19 cellular contexts compared by ENCODE assay signal in the genomic region with DNA sequence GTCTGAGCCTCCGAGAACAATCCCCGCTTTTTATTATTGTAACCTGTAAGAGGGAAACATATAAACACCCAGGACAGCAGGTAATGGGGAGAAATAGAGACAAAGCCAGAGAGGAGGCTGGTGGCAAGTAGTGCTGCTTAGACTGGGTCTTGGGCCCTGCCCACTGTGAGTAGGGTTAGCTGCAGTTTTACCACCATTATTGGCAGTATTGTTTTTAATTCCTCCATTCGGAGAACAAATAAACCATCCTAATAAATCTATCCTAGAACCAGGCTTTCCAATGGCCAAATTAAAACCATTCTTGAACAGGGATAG.
DNase-seq lines count a peak whose midpoint lies in the region; ATAC-seq and TF ChIP-seq lines count a peak whose summit lies in the region.
"Had no signal": no experiment of that assay in that cellular context is flagged by ENCODE, and none has a peak within 500 bp of the region (broad histone marks: within the 10 kb centered on the region; RNA-seq: fewer than 3 reads in every experiment).

No MANE protein-coding gene starts in this region.

- H3K4me3 ChIP-seq in stomach smooth muscle (ENCODE audit: low read length in 2 of 2): peak overlapping the region in 1 of 2 donors; percentile 99
- H3K4me3 ChIP-seq: mucosa of descending colon, Peyer's patch had no signal

- peaks cover 0 to 4% of the 10 kb centered on the region in 2 donors for H3K27me3 ChIP-seq in stomach smooth muscle (ENCODE audit: control insufficient read depth in 1 of 2, insufficient read depth in 2 of 2, low read length in 2 of 2)

- peak; percentile 56 for DNase-seq in left kidney (ENCODE audit: low read depth, low spot score)
- DNase-seq in NCI-H2227 treated with DMSO at 0.1 percent for 48 hours (lab: John Stamatoyannopoulos, UW): no peak
- no peak for DNase-seq in NCI-H2196 treated with DMSO at 0.1 percent for 48 hours (lab: John Stamatoyannopoulos, UW; ENCODE audit: unreplicated experiment)
- no peak for DNase-seq in NCI-H146 treated with DMSO at 0.1 percent for 48 hours (lab: John Stamatoyannopoulos, UW; ENCODE audit: unreplicated experiment)
- DNase-seq: activated CD4-positive, alpha-beta memory T cell treated with anti-CD3 and anti-CD28 coated beads for 36 hours; activated naive CD8-positive, alpha-beta T cell treated with anti-CD3 and anti-CD28 coated beads, Interleukin-2, amount 50 U/mL, for 24 hours; activated T-cell treated with anti-CD3 and anti-CD28 coated beads, Interleukin-2, amount 50 U/mL, for 72 hours; DMS 273 treated with DMSO at 0.1 percent for 48 hours; immature natural killer cell; mucosa of descending colon; MV-4-11; Peyer's patch; trophoblast cell had no signal

- H3K36me3 ChIP-seq in stomach smooth muscle (ENCODE audit: control insufficient read depth in 2 of 2, insufficient read depth in 2 of 2, low read length in 2 of 2): peaks cover 6 to 11% of the 10 kb centered on the region in 2 donors
- H3K36me3 ChIP-seq: Peyer's patch had no signal

- peaks cover 17% of the 10 kb centered on the region for H3K4me1 ChIP-seq in stomach smooth muscle (ENCODE audit: control insufficient read depth, insufficient read depth, low read length)

- peak; percentile 14; the same call in 1 of the 3 replicates for ATAC-seq in SK-N-SH treated with all-trans-retinoic acid at 6 μM for 48 hours
- ATAC-seq in HG03097 (IDR thresholded peaks at IDR 0.05; ENCODE audit: low FRiP score, unreplicated experiment): no peak
- ATAC-seq: activated naive CD8-positive, alpha-beta T cell treated with anti-CD3 and anti-CD28 coated beads, Interleukin-2, amount 50 U/mL, for 24 hours; activated T-cell treated with anti-CD3 and anti-CD28 coated beads, Interleukin-2, amount 50 U/mL, for 72 hours; HCT116; mucosa of descending colon; stimulated activated memory B cell treated with anti-CD40 and anti-IgM and Interleukin-4, amounts not matched to agents 10 μg/mL and 1 μg/mL and 100 μg/mL, for 72 hours had no signal

- H3K9me3 ChIP-seq in stomach smooth muscle (ENCODE audit: control insufficient read depth in 2 of 2, low read length in 2 of 2): no peaks in the 10 kb centered on the region
- H3K9me3 ChIP-seq: mucosa of descending colon, Peyer's patch had no signal

- H3K27ac ChIP-seq in cingulate gyrus (ENCODE audit: low read depth, low read length): peak overlapping the region; percentile 41
- H3K27ac ChIP-seq in stomach smooth muscle (ENCODE audit: low read length): peak overlapping the region; percentile 64
- H3K27ac ChIP-seq: Peyer's patch had no signal

- no peak overlapping the region for H3K9ac ChIP-seq in stomach smooth muscle (ENCODE audit: low read length in 2 of 2)

TF ChIP-seq in SK-N-SH treated with all-trans-retinoic acid at 6 μM for 48 hours, 23 proteins besides CTCF, POLR2A, EP300 and RAD21:
- no peak for TF ChIP-seq ZNF565 (CRISPR knock-in tag; conservative IDR thresholded peaks at IDR 0.05; ENCODE audit: low read depth)
- TF ChIP-seq, protein P1, sequence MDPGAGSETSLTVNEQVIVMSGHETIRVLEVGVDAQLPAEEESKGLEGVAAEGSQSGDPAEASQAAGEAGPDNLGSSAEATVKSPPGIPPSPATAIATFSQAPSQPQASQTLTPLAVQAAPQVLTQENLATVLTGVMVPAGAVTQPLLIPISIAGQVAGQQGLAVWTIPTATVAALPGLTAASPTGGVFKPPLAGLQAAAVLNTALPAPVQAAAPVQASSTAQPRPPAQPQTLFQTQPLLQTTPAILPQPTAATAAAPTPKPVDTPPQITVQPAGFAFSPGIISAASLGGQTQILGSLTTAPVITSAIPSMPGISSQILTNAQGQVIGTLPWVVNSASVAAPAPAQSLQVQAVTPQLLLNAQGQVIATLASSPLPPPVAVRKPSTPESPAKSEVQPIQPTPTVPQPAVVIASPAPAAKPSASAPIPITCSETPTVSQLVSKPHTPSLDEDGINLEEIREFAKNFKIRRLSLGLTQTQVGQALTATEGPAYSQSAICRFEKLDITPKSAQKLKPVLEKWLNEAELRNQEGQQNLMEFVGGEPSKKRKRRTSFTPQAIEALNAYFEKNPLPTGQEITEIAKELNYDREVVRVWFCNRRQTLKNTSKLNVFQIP (CRISPR knock-in tag; IDR thresholded peaks at IDR 0.05; ENCODE audit: borderline replicate concordance, low read depth): no peak
- no peak for TF ChIP-seq OSR1 (CRISPR knock-in tag; IDR thresholded peaks at IDR 0.05)
- no peak for TF ChIP-seq ARNTL (CRISPR knock-in tag; IDR thresholded peaks at IDR 0.05; ENCODE audit: borderline replicate concordance, low read depth)
- TF ChIP-seq, protein P2, sequence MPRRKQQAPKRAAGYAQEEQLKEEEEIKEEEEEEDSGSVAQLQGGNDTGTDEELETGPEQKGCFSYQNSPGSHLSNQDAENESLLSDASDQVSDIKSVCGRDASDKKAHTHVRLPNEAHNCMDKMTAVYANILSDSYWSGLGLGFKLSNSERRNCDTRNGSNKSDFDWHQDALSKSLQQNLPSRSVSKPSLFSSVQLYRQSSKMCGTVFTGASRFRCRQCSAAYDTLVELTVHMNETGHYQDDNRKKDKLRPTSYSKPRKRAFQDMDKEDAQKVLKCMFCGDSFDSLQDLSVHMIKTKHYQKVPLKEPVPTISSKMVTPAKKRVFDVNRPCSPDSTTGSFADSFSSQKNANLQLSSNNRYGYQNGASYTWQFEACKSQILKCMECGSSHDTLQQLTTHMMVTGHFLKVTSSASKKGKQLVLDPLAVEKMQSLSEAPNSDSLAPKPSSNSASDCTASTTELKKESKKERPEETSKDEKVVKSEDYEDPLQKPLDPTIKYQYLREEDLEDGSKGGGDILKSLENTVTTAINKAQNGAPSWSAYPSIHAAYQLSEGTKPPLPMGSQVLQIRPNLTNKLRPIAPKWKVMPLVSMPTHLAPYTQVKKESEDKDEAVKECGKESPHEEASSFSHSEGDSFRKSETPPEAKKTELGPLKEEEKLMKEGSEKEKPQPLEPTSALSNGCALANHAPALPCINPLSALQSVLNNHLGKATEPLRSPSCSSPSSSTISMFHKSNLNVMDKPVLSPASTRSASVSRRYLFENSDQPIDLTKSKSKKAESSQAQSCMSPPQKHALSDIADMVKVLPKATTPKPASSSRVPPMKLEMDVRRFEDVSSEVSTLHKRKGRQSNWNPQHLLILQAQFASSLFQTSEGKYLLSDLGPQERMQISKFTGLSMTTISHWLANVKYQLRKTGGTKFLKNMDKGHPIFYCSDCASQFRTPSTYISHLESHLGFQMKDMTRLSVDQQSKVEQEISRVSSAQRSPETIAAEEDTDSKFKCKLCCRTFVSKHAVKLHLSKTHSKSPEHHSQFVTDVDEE (CRISPR knock-in tag; IDR thresholded peaks at IDR 0.05): no peak
- TF ChIP-seq CSDC2 (CRISPR knock-in tag; IDR thresholded peaks at IDR 0.05): no peak
- no peak for TF ChIP-seq TCF4 (CRISPR knock-in tag; IDR thresholded peaks at IDR 0.05; ENCODE audit: borderline replicate concordance)
- no peak for TF ChIP-seq ZC3H10 (CRISPR knock-in tag; IDR thresholded peaks at IDR 0.05)
- TF ChIP-seq, protein P3, sequence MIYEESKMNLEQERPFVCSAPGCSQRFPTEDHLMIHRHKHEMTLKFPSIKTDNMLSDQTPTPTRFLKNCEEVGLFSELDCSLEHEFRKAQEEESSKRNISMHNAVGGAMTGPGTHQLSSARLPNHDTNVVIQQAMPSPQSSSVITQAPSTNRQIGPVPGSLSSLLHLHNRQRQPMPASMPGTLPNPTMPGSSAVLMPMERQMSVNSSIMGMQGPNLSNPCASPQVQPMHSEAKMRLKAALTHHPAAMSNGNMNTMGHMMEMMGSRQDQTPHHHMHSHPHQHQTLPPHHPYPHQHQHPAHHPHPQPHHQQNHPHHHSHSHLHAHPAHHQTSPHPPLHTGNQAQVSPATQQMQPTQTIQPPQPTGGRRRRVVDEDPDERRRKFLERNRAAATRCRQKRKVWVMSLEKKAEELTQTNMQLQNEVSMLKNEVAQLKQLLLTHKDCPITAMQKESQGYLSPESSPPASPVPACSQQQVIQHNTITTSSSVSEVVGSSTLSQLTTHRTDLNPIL (CRISPR knock-in tag; IDR thresholded peaks at IDR 0.05; ENCODE audit: low read depth): no peak
- TF ChIP-seq, protein P4, sequence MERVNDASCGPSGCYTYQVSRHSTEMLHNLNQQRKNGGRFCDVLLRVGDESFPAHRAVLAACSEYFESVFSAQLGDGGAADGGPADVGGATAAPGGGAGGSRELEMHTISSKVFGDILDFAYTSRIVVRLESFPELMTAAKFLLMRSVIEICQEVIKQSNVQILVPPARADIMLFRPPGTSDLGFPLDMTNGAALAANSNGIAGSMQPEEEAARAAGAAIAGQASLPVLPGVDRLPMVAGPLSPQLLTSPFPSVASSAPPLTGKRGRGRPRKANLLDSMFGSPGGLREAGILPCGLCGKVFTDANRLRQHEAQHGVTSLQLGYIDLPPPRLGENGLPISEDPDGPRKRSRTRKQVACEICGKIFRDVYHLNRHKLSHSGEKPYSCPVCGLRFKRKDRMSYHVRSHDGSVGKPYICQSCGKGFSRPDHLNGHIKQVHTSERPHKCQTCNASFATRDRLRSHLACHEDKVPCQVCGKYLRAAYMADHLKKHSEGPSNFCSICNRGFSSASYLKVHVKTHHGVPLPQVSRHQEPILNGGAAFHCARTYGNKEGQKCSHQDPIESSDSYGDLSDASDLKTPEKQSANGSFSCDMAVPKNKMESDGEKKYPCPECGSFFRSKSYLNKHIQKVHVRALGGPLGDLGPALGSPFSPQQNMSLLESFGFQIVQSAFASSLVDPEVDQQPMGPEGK (CRISPR knock-in tag; IDR thresholded peaks at IDR 0.05; ENCODE audit: borderline replicate concordance): no peak
- no peak for TF ChIP-seq ESRRG (CRISPR knock-in tag; IDR thresholded peaks at IDR 0.05)
- TF ChIP-seq ZFP3 (CRISPR knock-in tag; IDR thresholded peaks at IDR 0.05): no peak
- TF ChIP-seq BACH2 (CRISPR knock-in tag; IDR thresholded peaks at IDR 0.05; ENCODE audit: borderline replicate concordance): no peak
- TF ChIP-seq ISL1 (CRISPR knock-in tag; IDR thresholded peaks at IDR 0.05): no peak
- TF ChIP-seq, protein P5, sequence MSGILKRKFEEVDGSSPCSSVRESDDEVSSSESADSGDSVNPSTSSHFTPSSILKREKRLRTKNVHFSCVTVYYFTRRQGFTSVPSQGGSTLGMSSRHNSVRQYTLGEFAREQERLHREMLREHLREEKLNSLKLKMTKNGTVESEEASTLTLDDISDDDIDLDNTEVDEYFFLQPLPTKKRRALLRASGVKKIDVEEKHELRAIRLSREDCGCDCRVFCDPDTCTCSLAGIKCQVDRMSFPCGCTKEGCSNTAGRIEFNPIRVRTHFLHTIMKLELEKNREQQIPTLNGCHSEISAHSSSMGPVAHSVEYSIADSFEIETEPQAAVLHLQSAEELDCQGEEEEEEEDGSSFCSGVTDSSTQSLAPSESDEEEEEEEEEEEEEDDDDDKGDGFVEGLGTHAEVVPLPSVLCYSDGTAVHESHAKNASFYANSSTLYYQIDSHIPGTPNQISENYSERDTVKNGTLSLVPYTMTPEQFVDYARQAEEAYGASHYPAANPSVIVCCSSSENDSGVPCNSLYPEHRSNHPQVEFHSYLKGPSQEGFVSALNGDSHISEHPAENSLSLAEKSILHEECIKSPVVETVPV (CRISPR knock-in tag; IDR thresholded peaks at IDR 0.05): no peak
- TF ChIP-seq ZNF70 (CRISPR knock-in tag; IDR thresholded peaks at IDR 0.05): no peak
- no peak for TF ChIP-seq SNAI2 (CRISPR knock-in tag; IDR thresholded peaks at IDR 0.05)
- no peak for TF ChIP-seq ZFP30 (CRISPR knock-in tag; IDR thresholded peaks at IDR 0.05)
